8 cellular contexts compared by ENCODE assay signal in genomic region chr3:131026321-131027151, GRCh38. TPM values are rescaled to one million over a fixed set of nuclear protein-coding genes. Genes with fewer than 3 reads are reported as not detected.
DNase-seq lines count a peak whose midpoint lies in the region; ATAC-seq, FAIRE-seq and TF ChIP-seq lines count a peak whose summit lies in the region.

Gene ASTE1 (minus strand): TSS chr3:131026825. CDS start chr3:131025306, 1,519 bp downstream.
Gene NEK11 (plus strand): TSS chr3:131026877. CDS start chr3:131029709, 2,832 bp downstream.

- H3K4me1 ChIP-seq in HUES48 (ENCODE audit: control insufficient read depth, insufficient read depth, low read length) (0 out of 2 replicates have a peak, but pooled peaks cover 3% of the 10 kb centered on the region), NT2/D1 (ENCODE audit: insufficient read depth, insufficient read length) (no peaks in the 10 kb centered on the region), endothelial cell of umbilical vein (ENCODE audit: control insufficient read depth, extremely low read depth, insufficient read depth, low read length) (peaks cover 15% of the 10 kb centered on the region)

- H3K27ac ChIP-seq in HUES48 (ENCODE audit: low read depth, low read length), result peak within 1 kb of the TSS; percentile 78
- peak within 1 kb of the TSS; percentile 91 for H3K27ac ChIP-seq in endothelial cell of umbilical vein (ENCODE audit: insufficient read depth, low read depth, low read length)

- peaks cover 11% of the 10 kb centered on the region; the same call in 1 of the 2 replicates for H3K36me3 ChIP-seq in HUES48 (ENCODE audit: control insufficient read depth, insufficient read depth, low read length)
- H3K36me3 ChIP-seq in NT2/D1 (ENCODE audit: insufficient read depth, insufficient read length, low read length), result peaks cover 2% of the 10 kb centered on the region
- no peaks in the 10 kb centered on the region for H3K36me3 ChIP-seq in endothelial cell of umbilical vein (ENCODE audit: control insufficient read depth in 2 of 2, extremely low read depth in 1 of 2, insufficient read depth in 2 of 2, low read length in 2 of 2)

- no peak for TF ChIP-seq CTCF in Calu3 (IDR thresholded peaks at IDR 0.05; ENCODE audit: unreplicated experiment)
- no peak for TF ChIP-seq CTCF in endothelial cell of umbilical vein (IDR thresholded peaks at IDR 0.05; ENCODE audit: extremely low read depth in 1 of 2, insufficient read depth in 1 of 2, low read depth in 1 of 2, low read length in 2 of 2)

- peaks cover 36% of the 10 kb centered on the region for H3K4me1 Mint-ChIP-seq in Calu3 (ENCODE audit: low read depth, unreplicated experiment)

- CTCF ChIA-PET in Calu3 (lab: Charles Lee), result interaction anchor here (0.8 to 1.2 kb wide), 3 partner anchors 18 to 1008 kb away, joined by 3 to 4 read pairs (median 4); partner anchors contain the start of gene CPNE4
- CTCF ChIA-PET in endothelial cell of umbilical vein (lab: Charles Lee), result interaction anchor here (1.2 to 2.3 kb wide), 4 partner anchors 10 to 1008 kb away, joined by 4 to 9 read pairs (median 7); partner anchors contain the start of genes ATP2C1 and CPNE4

- dilution Hi-C loops in endothelial cell of umbilical vein (cut with MboI; ENCODE audit: extremely low pct_ligation_motif_present, low sequenced_read_pairs), result no loop called here

- POLR2A ChIA-PET in endothelial cell of umbilical vein (lab: Charles Lee), result no interaction called here

- H3K9me3 Mint-ChIP-seq in Calu3 (ENCODE audit: low read depth, unreplicated experiment), result no peaks in the 10 kb centered on the region

- no peaks in the 10 kb centered on the region for H4K20me1 ChIP-seq in endothelial cell of umbilical vein (replicated peaks; ENCODE audit: control insufficient read depth, extremely low read depth, insufficient read depth, low read length)

- DNase-seq in Calu3 (peak; percentile 98), NT2/D1 (ENCODE audit: low read depth, low spot score) (peak; percentile 25), endothelial cell of umbilical vein (ENCODE audit: low read depth, low spot score) (peak; percentile 84), middle frontal gyrus (ENCODE audit: extremely low spot score, low spot score) (peak; percentile 77)
- DNase-seq in activated CD8-positive, alpha-beta memory T cell treated with anti-CD3 and anti-CD28 coated beads, Interleukin-2, amount 50 U/mL, for 4 hours, result peak; percentile 90
- peak; percentile 84 for DNase-seq in stimulated activated CD8-positive, alpha-beta memory T cell treated with anti-CD3 and anti-CD28 coated beads, Interleukin-2, amount 100 ng/mL, for 48 hours (ENCODE audit: low read depth in 2 of 2)

- ATAC-seq in GM21423 (IDR thresholded peaks at IDR 0.05; ENCODE audit: unreplicated experiment), result peak; percentile 98

- peak; percentile 91 for FAIRE-seq in endothelial cell of umbilical vein (lab: Jason Lieb, UNC)

- TF ChIP-seq POLR2A in endothelial cell of umbilical vein (IDR thresholded peaks at IDR 0.05; ENCODE audit: low read depth, low read length), result peak; percentile 88

- H3K79me2 ChIP-seq in endothelial cell of umbilical vein (ENCODE audit: control insufficient read depth, insufficient read depth, low read length), result no peaks in the 10 kb centered on the region

- peak within 1 kb of the TSS; percentile 90 for H3K4me2 ChIP-seq in endothelial cell of umbilical vein (ENCODE audit: insufficient read depth, low read length)

- H3K9me1 ChIP-seq in endothelial cell of umbilical vein (replicated peaks; ENCODE audit: control insufficient read depth, extremely low read depth, insufficient read depth, low read length), result no peaks in the 10 kb centered on the region

- TSS peak; percentile 76 for BruUV-seq in Calu3 (replicated peaks; lab: Mats Ljungman, UMichigan)
- TSS peak; percentile 74 for BruUV-seq in endothelial cell of umbilical vein (replicated peaks; lab: Mats Ljungman, UMichigan)

- H3K9ac ChIP-seq in HUES48 (ENCODE audit: low read depth, low read length) (peak within 1 kb of the TSS; percentile 84), NT2/D1 (ENCODE audit: insufficient read length, low read depth) (peak within 1 kb of the TSS; percentile 69), endothelial cell of umbilical vein (replicated peaks; ENCODE audit: extremely low read depth, insufficient read depth, low read length) (peak within 1 kb of the TSS; percentile 94)

- peak within 1 kb of the TSS; percentile 97 for H3K4me3 Mint-ChIP-seq in Calu3 (ENCODE audit: low read depth, unreplicated experiment)

- intact Hi-C loops in Calu3 (cut with micrococcal nuclease; ENCODE audit: unreplicated experiment), result loop anchor here (5.0 kb wide), 1 partner anchor 269 kb away; no protein-coding TSS in a partner anchor
- intact Hi-C loops in endothelial cell of umbilical vein (cut with micrococcal nuclease), result loop anchor here (1.0 to 10.0 kb wide), 5 partner anchors 133 to 476 kb away; partner anchors contain the start of genes MRPL3 and PIK3R4

- H3K27ac Mint-ChIP-seq in Calu3 (ENCODE audit: unreplicated experiment), result peak within 1 kb of the TSS; percentile 97

- H3K27me3 ChIP-seq in HUES48 (ENCODE audit: control insufficient read depth, insufficient read depth, low read length) (no peaks in the 10 kb centered on the region), NT2/D1 (ENCODE audit: insufficient read depth, insufficient read length) (no peaks in the 10 kb centered on the region), endothelial cell of umbilical vein (ENCODE audit: control insufficient read depth in 2 of 2, insufficient read depth in 2 of 2, low read length in 2 of 2) (no peaks in the 10 kb centered on the region)

- H3K36me3 Mint-ChIP-seq in Calu3 (ENCODE audit: insufficient read depth, unreplicated experiment), result peaks cover 37% of the 10 kb centered on the region

- H2AFZ ChIP-seq in endothelial cell of umbilical vein (ENCODE audit: low read depth, low read length), result peak within 1 kb of the TSS; percentile 97

- no peaks in the 10 kb centered on the region for H3K27me3 Mint-ChIP-seq in Calu3 (ENCODE audit: unreplicated experiment)

- H3K4me3 ChIP-seq in HUES48 (ENCODE audit: low read depth, low read length) (peak within 1 kb of the TSS; percentile 90), NT2/D1 (ENCODE audit: insufficient read length, low read depth) (peak within 1 kb of the TSS; percentile 29), endothelial cell of umbilical vein (replicated peaks in 1 of 3; ENCODE audit: insufficient read depth in 1 of 3, low read depth in 1 of 3, low read length in 3 of 3) (peak within 1 kb of the TSS; percentile 44 to 72 (median 54))

- no peaks in the 10 kb centered on the region for H3K9me3 ChIP-seq in HUES48 (ENCODE audit: control insufficient read depth, insufficient read depth, low read length)
- H3K9me3 ChIP-seq in NT2/D1 (ENCODE audit: insufficient read depth, low read length), result no peaks in the 10 kb centered on the region
- H3K9me3 ChIP-seq in endothelial cell of umbilical vein (replicated peaks; ENCODE audit: control insufficient read depth, insufficient read depth, low read length), result no peaks in the 10 kb centered on the region

TF ChIP-seq in endothelial cell of umbilical vein, 7 proteins besides CTCF, POLR2A, EP300 and RAD21:
- TF ChIP-seq GATA2 (IDR thresholded peaks at IDR 0.05; ENCODE audit: insufficient read depth, insufficient read length, low read depth, low read length) (no peak), MAX (IDR thresholded peaks at IDR 0.05; ENCODE audit: insufficient read depth, insufficient read length) (peak; percentile 21), POLR2AphosphoS5 (IDR thresholded peaks at IDR 0.05; ENCODE audit: insufficient read depth, low read depth, low read length) (peak; percentile 85)

RNA-seq across cellular contexts. Expression of gene ASTE1, which starts in this region (rescaled TPM):
- total RNA-seq in Calu3 (2022) (12.1 and 12.5 TPM in 2 replicates), endothelial cell of umbilical vein (5.8 and 6.7 TPM in 2 replicates)
- polyA plus RNA-seq in endothelial cell of umbilical vein, result 4.1 and 4.4 TPM in 2 replicates
- polyA plus RNA-seq in endothelial cell of umbilical vein (2011; cell fraction: cytosol; rRNA removed), result 3.9 and 4.2 TPM in 2 replicates
- polyA plus RNA-seq in endothelial cell of umbilical vein (2011; cell fraction: nucleus; rRNA removed), result 5.6 and 6.4 TPM in 2 replicates
- polyA plus RNA-seq in endothelial cell of umbilical vein (2012), result 3.6 and 5.3 TPM in 2 replicates
- polyA minus RNA-seq in endothelial cell of umbilical vein, result 8.0 and 15.7 TPM in 2 replicates
- polyA minus RNA-seq in endothelial cell of umbilical vein (2011; cell fraction: cytosol; rRNA and poly(A)+ RNA removed), result 3.0 TPM
- polyA minus RNA-seq in endothelial cell of umbilical vein (2011; cell fraction: nucleus; rRNA and poly(A)+ RNA removed), result 14.7 and 15.0 TPM in 2 replicates

RNA-seq across cellular contexts. Expression of gene NEK11, which starts in this region (rescaled TPM):
- total RNA-seq in Calu3 (2022), result 19.9 and 23.9 TPM in 2 replicates
- 3.1 and 4.3 TPM in 2 replicates for total RNA-seq in endothelial cell of umbilical vein
- polyA plus RNA-seq in endothelial cell of umbilical vein, result 0.92 and 1.7 TPM in 2 replicates
- 1.6 and 1.7 TPM in 2 replicates for polyA plus RNA-seq in endothelial cell of umbilical vein (2011; cell fraction: cytosol; rRNA removed)
- polyA plus RNA-seq in endothelial cell of umbilical vein (2011; cell fraction: nucleus; rRNA removed), result 3.3 and 3.8 TPM in 2 replicates
- polyA plus RNA-seq in endothelial cell of umbilical vein (2012), result 1.4 TPM in 2 replicates
- 2.0 and 5.5 TPM in 2 replicates for polyA minus RNA-seq in endothelial cell of umbilical vein
- 1.6 TPM for polyA minus RNA-seq in endothelial cell of umbilical vein (2011; cell fraction: cytosol; rRNA and poly(A)+ RNA removed)
- polyA minus RNA-seq in endothelial cell of umbilical vein (2011; cell fraction: nucleus; rRNA and poly(A)+ RNA removed), result 8.4 and 9.9 TPM in 2 replicates

Comparison
In these comparisons a context has a peak if more than half of its experiments do, and no peak if none do; other contexts are left out.
1. Peak in every context shown above with its lines: DNase-seq, ATAC-seq, H3K4me3 ChIP-seq and H3K27ac ChIP-seq.
2. DNase-seq: peak in every context shown above with its lines; median percentile 98 in Calu3; 90 in activated CD8-positive, alpha-beta memory T cell treated with anti-CD3 and anti-CD28 coated beads, Interleukin-2, amount 50 U/mL, for 4 hours; 84 in endothelial cell of umbilical vein; 84 in stimulated activated CD8-positive, alpha-beta memory T cell treated with anti-CD3 and anti-CD28 coated beads, Interleukin-2, amount 100 ng/mL, for 48 hours; 77 in middle frontal gyrus; 25 in NT2/D1.
3. H3K4me3 ChIP-seq: peak in every context shown above with its lines; median percentile 90 in HUES48; 54 in endothelial cell of umbilical vein; 29 in NT2/D1.